Comparison of ENCODE assay signal across 8 cellular contexts in the genomic region with DNA sequence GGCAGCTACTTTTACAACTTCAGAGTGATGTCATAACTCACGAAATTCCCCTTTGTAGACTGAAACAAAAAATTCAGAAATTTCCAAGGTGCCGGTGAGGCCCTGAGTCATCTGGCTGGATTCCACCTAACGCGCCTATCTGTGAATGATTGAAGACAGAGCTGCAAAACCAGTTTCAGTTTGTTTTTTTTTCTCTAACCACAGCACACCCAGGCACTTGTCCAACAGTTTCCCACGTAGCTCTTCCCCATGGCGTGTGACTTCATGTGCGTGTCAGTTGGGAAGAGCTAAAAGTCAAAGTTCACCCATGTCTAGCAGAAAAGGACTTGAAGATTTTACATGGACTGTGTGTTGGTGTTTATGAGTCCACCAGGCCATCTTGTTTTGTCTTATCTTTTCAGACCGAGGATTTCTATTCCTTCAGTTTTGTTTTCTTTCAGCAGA. TPM values are rescaled to one million over a fixed set of nuclear protein-coding genes. Genes with fewer than 3 reads are reported as not detected.
DNase-seq lines count a peak whose midpoint lies in the region; ATAC-seq and TF ChIP-seq lines count a peak whose summit lies in the region.

No MANE protein-coding gene starts in this region.

- H3K27ac ChIP-seq in osteoblast (ENCODE audit: low read depth, low read length), result peak overlapping the region; percentile 71

- H3K4me3 ChIP-seq in osteoblast (ENCODE audit: insufficient read depth, low read length), result no peak overlapping the region

- peak overlapping the region; percentile 33 for H3K4me2 ChIP-seq in osteoblast (ENCODE audit: insufficient read depth, low read length)

- peaks cover 16% of the 10 kb centered on the region for H3K4me1 ChIP-seq in osteoblast (ENCODE audit: insufficient read depth, low read length)

- no peaks in the 10 kb centered on the region for H3K27me3 ChIP-seq in osteoblast (ENCODE audit: insufficient read depth, low read length)

- no peaks in the 10 kb centered on the region for H3K9me3 ChIP-seq in osteoblast (ENCODE audit: low read depth, low read length)

- no peak for TF ChIP-seq CTCF in osteoblast (IDR thresholded peaks at IDR 0.05; ENCODE audit: extremely low read depth, low read depth, low read length)

- H4K20me1 ChIP-seq in osteoblast (ENCODE audit: insufficient read depth, low read length), result no peaks in the 10 kb centered on the region

- H3K79me2 ChIP-seq in osteoblast (ENCODE audit: insufficient read depth, low read length), result no peaks in the 10 kb centered on the region

- in situ Hi-C loops in KBM-7 (cut with MboI; ENCODE audit: low pct_unique_long_range_greater_than_20kb, low sequenced_read_pairs), result loop anchor here (25.0 kb wide), 1 partner anchor 368 kb away; a partner anchor contains a TSS

- peak; percentile 80 for ATAC-seq in GM21717 (IDR thresholded peaks at IDR 0.05; ENCODE audit: unreplicated experiment)
- ATAC-seq in activated CD4-positive, CD25-positive, alpha-beta regulatory T cell treated with anti-CD3 and anti-CD28 coated beads, Interleukin-2, amount 50 U/mL, for 24 hours, result peak; percentile 83 to 84

- no peaks in the 10 kb centered on the region for H3K36me3 ChIP-seq in osteoblast (ENCODE audit: insufficient read depth, low read length)

- DNase-seq in ELR (ENCODE audit: low read depth) (peak; percentile 83), KBM-7 (peak; percentile 94), epidermal melanocyte (ENCODE audit: insufficient read length, low spot score) (peak; percentile 19), osteoblast (ENCODE audit: insufficient read length, low spot score, missing footprints) (peak; percentile 73), NCI-H69 (lab: John Stamatoyannopoulos, UW) (no peak), UCSD-AML1 (lab: John Stamatoyannopoulos, UW; ENCODE audit: unreplicated experiment) (no peak)

- no peak overlapping the region for H2AFZ ChIP-seq in osteoblast (ENCODE audit: low read length)

RNA-seq across cellular contexts. Expression of a gene that starts 16.3 kb away (rescaled TPM):
- 6.2 and 6.5 TPM in 2 replicates for total RNA-seq in osteoblast

RNA-seq across cellular contexts. Expression of a gene that starts 19.7 kb away (rescaled TPM):
- total RNA-seq in osteoblast, result 58.9 and 63.0 TPM in 2 replicates

Comparison
In these comparisons a context has a peak if more than half of its experiments do, and no peak if none do; other contexts are left out.
1. DNase-seq: peak in ELR (single experiment), KBM-7 (single experiment), epidermal melanocyte (single experiment) and osteoblast (single experiment); none in NCI-H69 (single experiment) and UCSD-AML1 (single experiment).